24 cellular contexts compared by ENCODE assay signal in genomic region chr2:131085646-131086045, GRCh38. TPM values are rescaled to one million over a fixed set of nuclear protein-coding genes. Genes with fewer than 3 reads are reported as not detected.
A peak's percentile ranks its signal among the peaks of the same experiment; 100 is the strongest.
DNase-seq lines count a peak whose midpoint lies in the region; ATAC-seq, FAIRE-seq and TF ChIP-seq lines count a peak whose summit lies in the region.
"Had no signal": no experiment of that assay in that cellular context is flagged by ENCODE, and none has a peak within 500 bp of the region (broad histone marks: within the 10 kb centered on the region; RNA-seq: fewer than 3 reads in every experiment).

No MANE protein-coding gene starts in this region.

- no peak overlapping the region for H2BK12ac ChIP-seq in trophoblast cell (ENCODE audit: low read length)

- H4K12ac ChIP-seq in trophoblast cell (ENCODE audit: low read depth, low read length): no peak overlapping the region

- H3K4ac ChIP-seq in trophoblast cell (ENCODE audit: low read depth, low read length): peak overlapping the region; percentile 65

- no peak overlapping the region for H3K4me3 Mint-ChIP-seq in Calu3 (ENCODE audit: low read depth, unreplicated experiment)
- H3K4me3 Mint-ChIP-seq: activated naive CD4-positive, alpha-beta T cell treated with anti-CD3 and anti-CD28 coated beads, Interleukin-2, amount 10 ng/mL, durations not matched to agents 7 days and 5 days; memory B cell; naive B cell had no signal

- TF ChIP-seq CTCF in Calu3 (IDR thresholded peaks at IDR 0.05; ENCODE audit: unreplicated experiment): no peak
- TF ChIP-seq CTCF in Loucy (conservative IDR thresholded peaks at IDR 0.05; ENCODE audit: low read length): no peak
- TF ChIP-seq CTCF in K562 (IDR thresholded peaks at IDR 0.05 in 2 of 3, conservative IDR thresholded peaks at IDR 0.05 in 1 of 3; ENCODE audit: insufficient read depth in 2 of 3, low read depth in 1 of 3, low read length in 3 of 3): no peak

- H4K20me1 ChIP-seq in Loucy (ENCODE audit: insufficient read depth, low read length, poor library complexity, severe bottlenecking) (peaks cover 88% of the 10 kb centered on the region), K562 (replicated peaks; ENCODE audit: control insufficient read depth, insufficient read depth, low read length) (peaks cover 3% of the 10 kb centered on the region; the same call in 1 of the 2 replicates)

- 100% methylated on average over 2 of the region's 2 CpGs for WGBS in K562 (ENCODE audit: insufficient coverage, low coverage, missing lambda C conversion rate)
- WGBS in trophoblast cell (ENCODE audit: extremely low coverage, insufficient coverage, insufficient read length): no CpG with 5 or more reads among the region's 2 CpGs

- H3K9me3 ChIP-seq in Loucy (ENCODE audit: insufficient read depth, low read depth, low read length): no peaks in the 10 kb centered on the region
- no peaks in the 10 kb centered on the region; the same call in 1 of the 2 replicates for H3K9me3 ChIP-seq in K562 (replicated peaks; ENCODE audit: control insufficient read depth, insufficient read depth, low read depth, low read length)
- H3K9me3 ChIP-seq in trophoblast cell (ENCODE audit: insufficient read depth, low read depth, low read length): no peaks in the 10 kb centered on the region
- H3K9me3 ChIP-seq: esophagus squamous epithelium, right lobe of liver had no signal

- no peaks in the 10 kb centered on the region for H3K27me3 ChIP-seq in Loucy (ENCODE audit: insufficient read depth, low read length, poor library complexity, severe bottlenecking)
- H3K27me3 ChIP-seq in K562 (ENCODE audit: control insufficient read depth in 2 of 2, insufficient read depth in 2 of 2, low read length in 2 of 2): no peaks in the 10 kb centered on the region
- H3K27me3 ChIP-seq in trophoblast cell (ENCODE audit: insufficient read depth, low read length): no peaks in the 10 kb centered on the region
- H3K27me3 ChIP-seq: esophagus squamous epithelium, right lobe of liver had no signal

- BruUV-seq in Calu3 (replicated peaks; lab: Mats Ljungman, UMichigan) (TSS peak; percentile 0), K562 (replicated peaks; lab: Mats Ljungman, UMichigan) (TSS peak; percentile 5)

- no peak overlapping the region for H3K23ac ChIP-seq in trophoblast cell (ENCODE audit: low read length)

- H3K9me1 ChIP-seq in K562 (ENCODE audit: control insufficient read depth, insufficient read depth, low read length): no peaks in the 10 kb centered on the region

- no peaks in the 10 kb centered on the region for H3K9me3 Mint-ChIP-seq in Calu3 (ENCODE audit: low read depth, unreplicated experiment)
- H3K9me3 Mint-ChIP-seq: activated naive CD4-positive, alpha-beta T cell treated with anti-CD3 and anti-CD28 coated beads, Interleukin-2, amount 10 ng/mL, durations not matched to agents 7 days and 5 days; CD4-positive, CD25-positive, alpha-beta regulatory T cell; memory B cell; naive B cell had no signal

- H2AFZ ChIP-seq in Loucy (ENCODE audit: low read length) (no peak overlapping the region), K562 (ENCODE audit: low read depth, low read length) (no peak overlapping the region), trophoblast cell (ENCODE audit: insufficient read depth, low read length, poor library complexity) (no peak overlapping the region)

- no peaks in the 10 kb centered on the region for H3K27me3 Mint-ChIP-seq in Calu3 (ENCODE audit: unreplicated experiment)
- H3K27me3 Mint-ChIP-seq: activated naive CD4-positive, alpha-beta T cell treated with anti-CD3 and anti-CD28 coated beads, Interleukin-2, amount 10 ng/mL, durations not matched to agents 7 days and 5 days; CD4-positive, CD25-positive, alpha-beta regulatory T cell; memory B cell; naive B cell had no signal

- H4K8ac ChIP-seq in trophoblast cell (ENCODE audit: low read depth, low read length): no peak overlapping the region

- FAIRE-seq in K562 (lab: Jason Lieb, UNC): no peak
- FAIRE-seq: GM18507, RCC 7860, urothelium cell line had no signal

- CTCF ChIA-PET in Calu3 (lab: Charles Lee): no interaction called here
- CTCF ChIA-PET in K562 (lab: Yijun Ruan, JAX; ENCODE audit: low intra/inter-chr PET ratio): no interaction called here

- no peak overlapping the region for H3K27ac Mint-ChIP-seq in Calu3 (ENCODE audit: unreplicated experiment)
- H3K27ac Mint-ChIP-seq: activated naive CD4-positive, alpha-beta T cell treated with anti-CD3 and anti-CD28 coated beads, Interleukin-2, amount 10 ng/mL, durations not matched to agents 7 days and 5 days; memory B cell had no signal

- H3F3A ChIP-seq in Loucy (ENCODE audit: low read depth): no peaks in the 10 kb centered on the region

- H3K79me2 ChIP-seq in Loucy (ENCODE audit: insufficient read depth, low read length) (peaks cover 99% of the 10 kb centered on the region), K562 (ENCODE audit: control insufficient read depth, insufficient read depth, low read length) (peaks cover 96% of the 10 kb centered on the region), trophoblast cell (ENCODE audit: control insufficient read depth, insufficient read depth, low read length, poor library complexity) (peaks cover 10% of the 10 kb centered on the region)

- H3K14ac ChIP-seq in trophoblast cell (ENCODE audit: low read length): no peak overlapping the region

- DNase-seq in Calu3 (no peak), K562 (ENCODE audit: extremely low read depth in 1 of 4, low spot score in 3 of 4) (no peak), trophoblast cell (no peak), hepatic stellate cell (ENCODE audit: low spot score) (no peak), GM03348 (ENCODE audit: low spot score) (no peak), posterior cingulate gyrus (no peak)
- DNase-seq: activated CD8-positive, alpha-beta memory T cell treated with anti-CD3 and anti-CD28 coated beads for 24 hours; activated naive CD4-positive, alpha-beta T cell treated with anti-CD3 and anti-CD28 coated beads, Interleukin-2, amount 10 ng/mL, durations not matched to agents 7 days and 5 days; activated T-cell treated with anti-CD3 and anti-CD28 coated beads, Interleukin-2, amount 50 U/mL, for 48 hours; CD4-positive, CD25-positive, alpha-beta regulatory T cell; effector memory CD4-positive, alpha-beta T cell; esophagus squamous epithelium; naive B cell; NCI-H1436; NCI-H2107; NCI-H510A; right lobe of liver; stimulated activated CD8-positive, alpha-beta memory T cell treated with anti-CD3 and anti-CD28 coated beads, Interleukin-4, amount 100 ng/mL, for 48 hours; substantia nigra had no signal

- H3K36me3 Mint-ChIP-seq in Calu3 (ENCODE audit: insufficient read depth, unreplicated experiment): peaks cover 81% of the 10 kb centered on the region

- TF ChIP-seq RAD21 in K562 (CRISPR knock-in tag; conservative IDR thresholded peaks at IDR 0.05 in 1 of 2, IDR thresholded peaks at IDR 0.05 in 1 of 2): no peak

- peak overlapping the region; percentile 24 for H3K9ac ChIP-seq in Loucy (ENCODE audit: low read depth, low read length, poor library complexity, severe bottlenecking)
- no peak overlapping the region for H3K9ac ChIP-seq in K562 (ENCODE audit: insufficient read depth in 1 of 2, low read depth in 2 of 2, low read length in 2 of 2)
- no peak overlapping the region for H3K9ac ChIP-seq in trophoblast cell (ENCODE audit: low read length)

- peaks cover 32% of the 10 kb centered on the region for H3K4me1 ChIP-seq in Loucy (ENCODE audit: insufficient read depth, low read length, poor library complexity, severe bottlenecking)
- no peaks in the 10 kb centered on the region for H3K4me1 ChIP-seq in K562 (replicated peaks in 1 of 2; ENCODE audit: control insufficient read depth in 2 of 2, insufficient read depth in 2 of 2, low read length in 2 of 2)
- H3K4me1 ChIP-seq in trophoblast cell (ENCODE audit: control insufficient read depth in 1 of 2, insufficient read depth in 2 of 2, low read length in 2 of 2): no peaks in the 10 kb centered on the region

- no peaks in the 10 kb centered on the region for H3K9me2 ChIP-seq in Loucy (replicated peaks; ENCODE audit: low read depth, low read length)

- peak; percentile 30 for ATAC-seq in K562

- no peaks in the 10 kb centered on the region for H3K79me1 ChIP-seq in trophoblast cell (ENCODE audit: low read length)

- in situ Hi-C loops in K562 (cut with MboI): no loop called here

- POLR2A ChIA-PET in K562 (lab: Yijun Ruan, JAX): interaction anchor here (1.2 to 3.6 kb wide), 2 partner anchors 7 to 14 kb away, joined by 3 to 23 read pairs; partner anchors contain the start of gene FAM168B

- H3K36me3 ChIP-seq in Loucy (ENCODE audit: insufficient read depth, low read length): peaks cover 37% of the 10 kb centered on the region
- H3K36me3 ChIP-seq in K562 (ENCODE audit: control insufficient read depth, insufficient read depth, low read length): peaks cover 80% of the 10 kb centered on the region
- H3K36me3 ChIP-seq in trophoblast cell (ENCODE audit: control insufficient read depth in 1 of 2, insufficient read depth in 2 of 2, low read length in 2 of 2): peaks cover 17 to 32% of the 10 kb centered on the region in 2 experiments

- H3K4me3 ChIP-seq in Loucy (ENCODE audit: low read length, poor library complexity, severe bottlenecking) (peak overlapping the region; percentile 11), K562 (no peak overlapping the region), trophoblast cell (ENCODE audit: low read depth, low read length) (no peak overlapping the region)
- H3K4me3 ChIP-seq: esophagus squamous epithelium, right lobe of liver had no signal

- H4K91ac ChIP-seq in trophoblast cell (ENCODE audit: low read depth, low read length): no peak overlapping the region

- H3K18ac ChIP-seq in trophoblast cell (ENCODE audit: low read length): no peak overlapping the region

- no peak overlapping the region for H2BK5ac ChIP-seq in trophoblast cell (ENCODE audit: low read depth, low read length, poor library complexity)

- intact Hi-C loops in Calu3 (cut with micrococcal nuclease; ENCODE audit: unreplicated experiment): no loop called here
- intact Hi-C loops in K562 (cut with micrococcal nuclease): no loop called here
- intact Hi-C loops in posterior cingulate gyrus (cut with DNase I): no loop called here

- H2BK120ac ChIP-seq in trophoblast cell (ENCODE audit: insufficient read depth, low read length, poor library complexity): no peak overlapping the region

- TF ChIP-seq EP300 in K562 (IDR thresholded peaks at IDR 0.05; ENCODE audit: low read length): no peak

- peaks cover 13% of the 10 kb centered on the region for H3K4me1 Mint-ChIP-seq in Calu3 (ENCODE audit: low read depth, unreplicated experiment)

- H2AK5ac ChIP-seq in trophoblast cell (ENCODE audit: low read length): no peak overlapping the region

- H3K4me2 ChIP-seq in Loucy (ENCODE audit: low read depth, low read length, poor library complexity, severe bottlenecking): peak overlapping the region; percentile 59
- H3K4me2 ChIP-seq in K562 (ENCODE audit: insufficient read depth, low read length): no peak overlapping the region
- no peak overlapping the region for H3K4me2 ChIP-seq in trophoblast cell (ENCODE audit: low read length)

- TF ChIP-seq POLR2A in K562 (conservative IDR thresholded peaks at IDR 0.05): no peak

- H3K27ac ChIP-seq in K562 (ENCODE audit: extremely low read depth, low read depth, low read length): no peak overlapping the region
- no peak overlapping the region for H3K27ac ChIP-seq in trophoblast cell (ENCODE audit: low read depth, low read length)
- H3K27ac ChIP-seq: esophagus squamous epithelium, right lobe of liver had no signal

RNA-seq across cellular contexts. Expression of gene FAM168B, which starts 7.6 kb away (rescaled TPM):
- total RNA-seq in Calu3 (2022): 89.7 and 111 TPM in 2 replicates
- total RNA-seq in K562 (2011; cell fraction: chromatin; rRNA removed; ENCODE audit: low replicate concordance): 23.5 and 25.5 TPM in 2 replicates
- total RNA-seq in K562 (2011; cell fraction: nucleolus; rRNA removed): 19.7 and 21.8 TPM in 2 replicates
- total RNA-seq in K562 (2011; cell fraction: nucleoplasm; rRNA removed): 26.0 and 35.7 TPM in 2 replicates
- total RNA-seq in K562 (2014; rRNA removed): 46.1 and 60.8 TPM in 2 replicates
- 32.1 and 33.9 TPM in 2 replicates for total RNA-seq in K562 (2014; rRNA removed; fragmentation: Illumina TruSeq; extraction: Trizol)
- 39.0 and 40.1 TPM in 2 replicates for total RNA-seq in K562 (2015; rRNA removed; fragmentation: Illumina TruSeq; extraction: Trizol)
- total RNA-seq in K562 (2021): 67.4 and 76.0 TPM in 2 replicates
- polyA plus RNA-seq in K562 (2011; rRNA removed): 51.6 and 56.9 TPM in 2 replicates
- 89.9 and 202 TPM in 2 replicates for polyA plus RNA-seq in K562 (2011; cell fraction: cytosol; rRNA removed)
- polyA plus RNA-seq in K562 (2011; cell fraction: nucleus; rRNA removed): 47.2 and 74.0 TPM in 2 replicates
- polyA plus RNA-seq in K562 (2012): 53.3 and 56.9 TPM in 2 replicates
- 47.8 and 56.3 TPM in 2 replicates for polyA plus RNA-seq in K562 (2014; fragmentation: Illumina TruSeq; extraction: Trizol)
- 1 to 10 TPM; 3.3 to 5.4 TPM for polyA plus RNA-seq in K562 (2014; fragmentation: Nextera tagmentation; extraction: Ambion mirVana)
- 59.4 and 64.2 TPM in 2 replicates for polyA plus RNA-seq in K562 (2014; rRNA removed)
- 25.2 and 36.1 TPM in 2 replicates for polyA minus RNA-seq in K562 (2011; rRNA and poly(A)+ RNA removed)
- 38.3 and 40.4 TPM in 2 replicates for polyA minus RNA-seq in K562 (2011; cell fraction: cytosol; rRNA and poly(A)+ RNA removed)
- polyA minus RNA-seq in K562 (2011; cell fraction: nucleus; rRNA and poly(A)+ RNA removed): 12.5 and 15.2 TPM in 2 replicates
- 95.6 and 97.7 TPM in 2 replicates for polyA plus RNA-seq in trophoblast cell (2013)

RNA-seq across cellular contexts. Expression of gene PLEKHB2, which starts 19.5 kb away (rescaled TPM):
- total RNA-seq in Calu3 (2022) (112 and 113 TPM in 2 replicates), K562 (2014; rRNA removed) (48.6 and 65.2 TPM in 2 replicates), K562 (2014; rRNA removed; fragmentation: Illumina TruSeq; extraction: Trizol) (44.1 and 46.7 TPM in 2 replicates), K562 (2015; rRNA removed; fragmentation: Illumina TruSeq; extraction: Trizol) (43.7 and 47.3 TPM in 2 replicates), K562 (2021) (56.5 TPM in 2 replicates)
- 57.5 and 90.0 TPM in 2 replicates for total RNA-seq in K562 (2011; cell fraction: chromatin; rRNA removed; ENCODE audit: low replicate concordance)
- 40.9 and 42.5 TPM in 2 replicates for total RNA-seq in K562 (2011; cell fraction: nucleolus; rRNA removed)
- 74.6 and 88.2 TPM in 2 replicates for total RNA-seq in K562 (2011; cell fraction: nucleoplasm; rRNA removed)
- polyA plus RNA-seq in K562 (2011; rRNA removed) (53.8 and 71.5 TPM in 2 replicates), K562 (2014; fragmentation: Illumina TruSeq; extraction: Trizol) (55.4 and 56.2 TPM in 2 replicates), K562 (2014; fragmentation: Nextera tagmentation; extraction: Ambion mirVana) (10 to 100 TPM; 41.3 to 42.6 TPM), K562 (2014; rRNA removed) (50.2 and 53.0 TPM in 2 replicates)
- 57.4 and 73.3 TPM in 2 replicates for polyA plus RNA-seq in K562 (2011; cell fraction: cytosol; rRNA removed)
- 29.5 and 30.0 TPM in 2 replicates for polyA plus RNA-seq in K562 (2011; cell fraction: nucleus; rRNA removed)
- 53.7 and 58.0 TPM in 2 replicates for polyA plus RNA-seq in K562 (2012)
- polyA minus RNA-seq in K562 (2011; rRNA and poly(A)+ RNA removed): 80.6 and 119 TPM in 2 replicates
- polyA minus RNA-seq in K562 (2011; cell fraction: cytosol; rRNA and poly(A)+ RNA removed): 54.8 and 64.5 TPM in 2 replicates
- 20.1 and 30.9 TPM in 2 replicates for polyA minus RNA-seq in K562 (2011; cell fraction: nucleus; rRNA and poly(A)+ RNA removed)
- polyA plus RNA-seq in trophoblast cell (2013): 54.6 and 56.5 TPM in 2 replicates
